Comparison of ENCODE assay signal across 16 cellular contexts in the genomic region with DNA sequence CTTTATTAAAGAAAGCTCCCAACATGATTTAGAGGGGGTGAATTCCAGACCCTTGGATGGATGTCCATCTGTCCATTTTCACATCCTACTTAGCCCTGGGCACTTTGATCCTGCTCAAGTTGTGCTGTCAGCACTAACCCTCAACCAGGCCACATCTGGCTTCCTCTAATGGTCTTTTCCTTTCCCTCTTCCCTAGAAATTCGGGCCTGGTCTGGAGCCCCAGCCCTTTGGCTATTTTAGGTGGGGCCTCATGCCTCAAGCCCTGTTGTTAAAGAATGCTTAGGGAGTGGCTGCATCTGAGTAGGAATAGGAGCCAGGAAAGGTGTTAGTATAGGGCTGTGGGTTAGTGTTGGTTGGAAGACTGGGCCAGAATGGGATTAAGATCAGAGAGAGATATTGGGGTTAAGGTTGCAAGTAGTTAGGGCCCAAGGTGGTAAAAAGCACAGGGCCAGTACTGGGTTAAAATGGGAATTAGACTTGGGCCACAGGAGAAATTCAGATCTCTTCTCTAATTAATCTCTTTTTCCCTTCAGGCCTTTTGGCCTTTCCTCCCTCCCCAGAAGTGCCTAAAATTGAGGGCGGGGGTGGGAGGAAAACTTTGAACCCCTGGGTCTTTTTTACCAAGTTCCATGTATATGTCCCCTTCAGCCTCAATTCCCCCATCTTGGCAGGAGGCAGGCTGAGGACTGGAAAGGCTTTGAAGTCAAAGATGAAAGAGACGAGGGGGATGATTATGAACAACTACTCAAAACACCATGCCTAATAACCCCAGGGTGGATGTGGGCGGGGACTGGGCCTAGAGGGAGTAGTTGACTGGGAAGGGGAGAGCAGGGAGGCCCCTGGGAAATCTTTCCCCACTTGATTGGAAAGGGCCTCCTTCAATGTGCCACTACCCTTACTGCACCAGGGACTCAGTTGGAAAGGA. TPM values are rescaled to one million over a fixed set of nuclear protein-coding genes. Genes with fewer than 3 reads are reported as not detected.
A peak's percentile ranks its signal among the peaks of the same experiment; 100 is the strongest.
DNase-seq lines count a peak whose midpoint lies in the region; ATAC-seq and TF ChIP-seq lines count a peak whose summit lies in the region.
"Had no signal": no experiment of that assay in that cellular context is flagged by ENCODE, and none has a peak within 500 bp of the region (broad histone marks: within the 10 kb centered on the region; RNA-seq: fewer than 3 reads in every experiment).

No MANE protein-coding gene starts in this region.

- H4K20me1 ChIP-seq in PC-9 (ENCODE audit: insufficient read depth), result no peaks in the 10 kb centered on the region

- H3K27me3 ChIP-seq in PC-9 (ENCODE audit: insufficient read depth, low read depth) (no peaks in the 10 kb centered on the region), esophagus squamous epithelium (no peaks in the 10 kb centered on the region)
- H3K27me3 ChIP-seq: colonic mucosa, transverse colon had no signal

- no peaks in the 10 kb centered on the region for H3K79me2 ChIP-seq in PC-9 (ENCODE audit: low read depth)

- intact Hi-C loops in PC-9 (cut with micrococcal nuclease; ENCODE audit: unreplicated experiment) (no loop called here), esophagus squamous epithelium (cut with DNase I) (no loop called here)

- peak in 2 of 3 experiments; percentile 21 to 28 for DNase-seq in NCI-H1417 (lab: John Stamatoyannopoulos, UW)
- DNase-seq in NCI-H1417 treated with DMSO at 0.1 percent for 48 hours (lab: John Stamatoyannopoulos, UW), result no peak
- peak in 1 of 2 experiments; percentile 12 for DNase-seq in PC-9
- DNase-seq in esophagus squamous epithelium (lab: John Stamatoyannopoulos, UW), result no peak
- peak; percentile 68 for DNase-seq in retina
- DNase-seq in omental fat pad (ENCODE audit: low spot score), result no peak
- no peak for DNase-seq in NCI-H2081 treated with DMSO at 0.1 percent for 48 hours (lab: John Stamatoyannopoulos, UW)
- DNase-seq: 8988T, colonic mucosa, HCEC 1CT, NCI-H1694 treated with DMSO at 0.1 percent for 48 hours, transverse colon had no signal

- ATAC-seq in GM21619 (IDR thresholded peaks at IDR 0.05; ENCODE audit: unreplicated experiment) (no peak), omental fat pad (ENCODE audit: low FRiP score) (no peak)
- ATAC-seq: Panc1 had no signal

- H3K27ac ChIP-seq in PC-9 (peak overlapping the region; percentile 38), esophagus squamous epithelium (peak overlapping the region; percentile 79 to 97 (median 90))
- H3K27ac ChIP-seq: colonic mucosa, transverse colon had no signal

- H2AFZ ChIP-seq in PC-9, result no peak overlapping the region

- POLR2A ChIA-PET in PC-9 (lab: Charles Lee; ENCODE audit: unreplicated experiment), result interaction anchor here (0.5 to 0.6 kb wide), 4 partner anchors 36 to 1791 kb away, joined by 3 to 7 read pairs (median 3); no protein-coding TSS in a partner anchor

- no peaks in the 10 kb centered on the region for H3K9me2 ChIP-seq in PC-9 (ENCODE audit: insufficient read depth)

- TF ChIP-seq POLR2A in esophagus squamous epithelium (IDR thresholded peaks at IDR 0.05), result no peak

- WGBS in esophagus squamous epithelium, 2 donors, result 33 to 38% methylated on average over 3 to 4 of the region's 4 CpGs

- H3K4me3 ChIP-seq in PC-9, result no peak overlapping the region
- peak overlapping the region in 1 of 4 donors; percentile 67 for H3K4me3 ChIP-seq in esophagus squamous epithelium
- H3K4me3 ChIP-seq: colonic mucosa, transverse colon had no signal

- peaks cover 27% of the 10 kb centered on the region for H3F3A ChIP-seq in PC-9 (ENCODE audit: insufficient read depth, low read depth)

- H3K36me3 ChIP-seq in PC-9 (ENCODE audit: low read depth), result no peaks in the 10 kb centered on the region
- peaks cover 0 to 16% (median 0%) of the 10 kb centered on the region in 3 donors for H3K36me3 ChIP-seq in esophagus squamous epithelium
- H3K36me3 ChIP-seq: colonic mucosa, transverse colon had no signal

- TF ChIP-seq CTCF in PC-9 (conservative IDR thresholded peaks at IDR 0.05), result no peak
- TF ChIP-seq CTCF in esophagus squamous epithelium (IDR thresholded peaks at IDR 0.05), result no peak
- no peak for TF ChIP-seq CTCF in omental fat pad (IDR thresholded peaks at IDR 0.05)

- H3K4me1 ChIP-seq in PC-9 (replicated peaks; ENCODE audit: insufficient read depth) (peaks cover 49% of the 10 kb centered on the region), esophagus squamous epithelium (peaks cover 58 to 99% (median 76%) of the 10 kb centered on the region in 3 donors)
- H3K4me1 ChIP-seq: colonic mucosa had no signal

- H3K9me3 ChIP-seq in PC-9 (ENCODE audit: insufficient read depth, low read depth) (no peaks in the 10 kb centered on the region), esophagus squamous epithelium (no peaks in the 10 kb centered on the region)
- H3K9me3 ChIP-seq: colonic mucosa, transverse colon had no signal

- CTCF ChIA-PET in PC-9 (lab: Charles Lee), result interaction anchor here (0.6 to 1.0 kb wide), 6 partner anchors 11 to 850 kb away, joined by 3 to 8 read pairs (median 4); a partner anchor contains a TSS

- no TSS peak for BruUV-seq in PC-9 (replicated peaks; lab: Mats Ljungman, UMichigan)

- peak overlapping the region; percentile 59 for H3K4me2 ChIP-seq in PC-9

RNA-seq across cellular contexts. Expression of a gene that starts 3.9 kb away (rescaled TPM):
- total RNA-seq in PC-9 (2021) (17.2 and 18.0 TPM in 2 replicates), esophagus squamous epithelium (100 to 1,000 TPM in 1 of 4 donors, 10 to 100 TPM in 3; 25.2 to 106 (median 37.8) TPM), omental fat pad (10 to 100 TPM in 3 of 4 donors, 1 to 10 TPM in 1; 9.5 to 36.3 (median 21.8) TPM)

RNA-seq across cellular contexts. Expression of a gene that starts 24.2 kb away (rescaled TPM):
- total RNA-seq in PC-9 (2021) (not detected in 2 replicates), esophagus squamous epithelium (under 1 TPM in 1 of 4 donors, not detected in 3; 0.38 TPM), omental fat pad (1 to 10 TPM in 3 of 4 donors, not detected in 1; 1.0 to 3.5 (median 2.9) TPM)
- total RNA-seq: fibroblast of villous mesenchyme, skeletal muscle tissue, transverse colon had no signal

RNA-seq across cellular contexts. Expression of a gene that starts 30.6 kb away (rescaled TPM):
- total RNA-seq in PC-9 (2021) (26.7 and 28.4 TPM in 2 replicates), esophagus squamous epithelium (100 to 1,000 TPM in 1 of 4 donors, 10 to 100 TPM in 2, 1 to 10 TPM in 1; 7.5 to 112 (median 37.3) TPM), omental fat pad (100 to 1,000 TPM in 2 of 4 donors, 10 to 100 TPM in 2; 76.9 to 292 (median 118) TPM)

Comparison
In these comparisons a context has a peak if more than half of its experiments do, and no peak if none do; other contexts are left out.
1. DNase-seq: peak in NCI-H1417 (2 of 3) and retina (single experiment); none in NCI-H1417 treated with DMSO at 0.1 percent for 48 hours (single experiment), esophagus squamous epithelium (single experiment), omental fat pad (single experiment) and NCI-H2081 treated with DMSO at 0.1 percent for 48 hours (single experiment).